15 cellular contexts compared by ENCODE assay signal in the genomic region with DNA sequence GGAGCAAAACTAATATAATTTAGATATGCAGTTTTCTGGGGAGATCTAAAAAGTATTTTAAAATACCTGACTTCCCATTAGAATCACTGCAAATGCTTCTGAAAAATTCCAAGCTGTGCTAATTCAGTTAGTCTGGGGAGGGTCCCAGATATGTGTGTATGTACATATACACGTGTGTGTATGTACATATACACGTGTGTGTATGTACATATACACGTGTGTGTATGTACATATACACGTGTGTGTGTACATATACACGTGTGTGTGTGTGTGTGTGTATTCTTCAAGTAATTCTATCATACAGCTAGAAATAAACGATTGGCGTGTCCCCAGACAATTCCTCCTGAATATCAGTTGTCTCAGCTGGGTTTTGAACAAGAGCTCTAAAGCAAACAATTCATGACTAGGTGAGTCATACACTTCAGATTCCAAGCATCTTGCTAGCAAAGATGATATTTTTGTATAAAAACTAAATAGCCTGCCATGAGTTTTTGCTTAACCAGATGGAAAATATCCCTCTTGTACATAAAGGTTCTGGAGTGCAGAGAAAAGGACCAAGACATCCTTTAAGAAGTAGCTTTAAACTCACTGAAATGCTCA. TPM values are rescaled to one million over a fixed set of nuclear protein-coding genes. Genes with fewer than 3 reads are reported as not detected.
A peak's percentile ranks its signal among the peaks of the same experiment; 100 is the strongest.
DNase-seq lines count a peak whose midpoint lies in the region; ATAC-seq, FAIRE-seq and TF ChIP-seq lines count a peak whose summit lies in the region.
"Had no signal": no experiment of that assay in that cellular context is flagged by ENCODE, and none has a peak within 500 bp of the region (broad histone marks: within the 10 kb centered on the region; RNA-seq: fewer than 3 reads in every experiment).

No MANE protein-coding gene starts in this region.

- H3K4me1 ChIP-seq in osteoblast (ENCODE audit: insufficient read depth, low read length): no peaks in the 10 kb centered on the region

- no peak overlapping the region for H2AFZ ChIP-seq in osteoblast (ENCODE audit: low read length)

- no peaks in the 10 kb centered on the region for H3K4me1 Mint-ChIP-seq in activated naive CD8-positive, alpha-beta T cell treated with anti-CD3 and anti-CD28 coated beads, Interleukin-2, amount 50 U/mL, for 24 hours

- no peak overlapping the region for H3K4me2 ChIP-seq in osteoblast (ENCODE audit: insufficient read depth, low read length)

- H3K4me3 ChIP-seq in brain microvascular endothelial cell (ENCODE audit: low read depth, low read length) (no peak overlapping the region), osteoblast (ENCODE audit: insufficient read depth, low read length) (no peak overlapping the region)

- H3K36me3 ChIP-seq in brain microvascular endothelial cell (replicated peaks) (no peaks in the 10 kb centered on the region), osteoblast (ENCODE audit: insufficient read depth, low read length) (no peaks in the 10 kb centered on the region)

- no peaks in the 10 kb centered on the region for H3K27me3 ChIP-seq in brain microvascular endothelial cell (replicated peaks)
- H3K27me3 ChIP-seq in osteoblast (ENCODE audit: insufficient read depth, low read length): no peaks in the 10 kb centered on the region

- no peaks in the 10 kb centered on the region for H3K36me3 Mint-ChIP-seq in activated naive CD8-positive, alpha-beta T cell treated with anti-CD3 and anti-CD28 coated beads, Interleukin-2, amount 50 U/mL, for 24 hours (ENCODE audit: low read depth)
- H3K36me3 Mint-ChIP-seq: CD8-positive, alpha-beta T cell had no signal

- in situ Hi-C loops in brain microvascular endothelial cell (cut with HindIII; ENCODE audit: low pct_ligation_motif_present, low sequenced_read_pairs): no loop called here

- DNase-seq in DMS53 (lab: John Stamatoyannopoulos, UW): peak; percentile 82
- no peak for DNase-seq in HTR-8/SVneo (ENCODE audit: insufficient read length, low spot score)
- DNase-seq in brain microvascular endothelial cell: peak; percentile 28
- peak; percentile 77 for DNase-seq in osteoblast (ENCODE audit: insufficient read length, low spot score, missing footprints)
- DNase-seq in GM19240 (ENCODE audit: insufficient read length, low spot score): no peak
- no peak for DNase-seq in activated naive CD8-positive, alpha-beta T cell treated with anti-CD3 and anti-CD28 coated beads, Interleukin-2, amount 50 U/mL, for 24 hours
- DNase-seq: CD8-positive, alpha-beta T cell; HFFc6; Karpas-422; MM.1S; NCI-H1105; NCI-H1930 had no signal

- FAIRE-seq in HTR-8/SVneo (lab: Jason Lieb, UNC): peak; percentile 68
- FAIRE-seq: D721Med had no signal

- TF ChIP-seq CTCF in brain microvascular endothelial cell (IDR thresholded peaks at IDR 0.05; ENCODE audit: low read depth, low read length, missing control alignments) (no peak), osteoblast (IDR thresholded peaks at IDR 0.05; ENCODE audit: extremely low read depth, low read depth, low read length) (no peak)

- peaks cover 12% of the 10 kb centered on the region for H3K27me3 Mint-ChIP-seq in activated naive CD8-positive, alpha-beta T cell treated with anti-CD3 and anti-CD28 coated beads, Interleukin-2, amount 50 U/mL, for 24 hours

- no peak overlapping the region for H3K27ac Mint-ChIP-seq in activated naive CD8-positive, alpha-beta T cell treated with anti-CD3 and anti-CD28 coated beads, Interleukin-2, amount 50 U/mL, for 24 hours
- H3K27ac Mint-ChIP-seq: CD8-positive, alpha-beta T cell; HFFc6 had no signal

- no peak overlapping the region for H3K27ac ChIP-seq in brain microvascular endothelial cell
- H3K27ac ChIP-seq in osteoblast (ENCODE audit: low read depth, low read length): no peak overlapping the region

- ATAC-seq in HG02571 (IDR thresholded peaks at IDR 0.05; ENCODE audit: unreplicated experiment): no peak
- no peak for ATAC-seq in activated naive CD8-positive, alpha-beta T cell treated with anti-CD3 and anti-CD28 coated beads, Interleukin-2, amount 50 U/mL, for 24 hours
- ATAC-seq: CD8-positive, alpha-beta T cell had no signal

- H3K4me3 Mint-ChIP-seq in activated naive CD8-positive, alpha-beta T cell treated with anti-CD3 and anti-CD28 coated beads, Interleukin-2, amount 50 U/mL, for 24 hours: no peak overlapping the region
- H3K4me3 Mint-ChIP-seq: CD8-positive, alpha-beta T cell; HFFc6 had no signal

- peaks cover 5% of the 10 kb centered on the region for H3K9me3 Mint-ChIP-seq in activated naive CD8-positive, alpha-beta T cell treated with anti-CD3 and anti-CD28 coated beads, Interleukin-2, amount 50 U/mL, for 24 hours
- H3K9me3 Mint-ChIP-seq: CD8-positive, alpha-beta T cell had no signal

- H3K79me2 ChIP-seq in osteoblast (ENCODE audit: insufficient read depth, low read length): no peaks in the 10 kb centered on the region

- H4K20me1 ChIP-seq in osteoblast (ENCODE audit: insufficient read depth, low read length): no peaks in the 10 kb centered on the region

- H3K9me3 ChIP-seq in osteoblast (ENCODE audit: low read depth, low read length): no peaks in the 10 kb centered on the region

RNA-seq across cellular contexts. Expression of gene SPACA1, which starts 58.2 kb away (rescaled TPM):
- not detected in 2 replicates for total RNA-seq in osteoblast
- total RNA-seq: CD8-positive, alpha-beta T cell; H4; HFFc6 had no signal

Comparison
In these comparisons a context has a peak if more than half of its experiments do, and no peak if none do; other contexts are left out.
1. DNase-seq: peak in DMS53 (single experiment), brain microvascular endothelial cell (single experiment) and osteoblast (single experiment); none in HTR-8/SVneo (single experiment), GM19240 (single experiment) and activated naive CD8-positive, alpha-beta T cell treated with anti-CD3 and anti-CD28 coated beads, Interleukin-2, amount 50 U/mL, for 24 hours (single experiment).